ENCODE assay signal across 8 cellular contexts in the genomic region with DNA sequence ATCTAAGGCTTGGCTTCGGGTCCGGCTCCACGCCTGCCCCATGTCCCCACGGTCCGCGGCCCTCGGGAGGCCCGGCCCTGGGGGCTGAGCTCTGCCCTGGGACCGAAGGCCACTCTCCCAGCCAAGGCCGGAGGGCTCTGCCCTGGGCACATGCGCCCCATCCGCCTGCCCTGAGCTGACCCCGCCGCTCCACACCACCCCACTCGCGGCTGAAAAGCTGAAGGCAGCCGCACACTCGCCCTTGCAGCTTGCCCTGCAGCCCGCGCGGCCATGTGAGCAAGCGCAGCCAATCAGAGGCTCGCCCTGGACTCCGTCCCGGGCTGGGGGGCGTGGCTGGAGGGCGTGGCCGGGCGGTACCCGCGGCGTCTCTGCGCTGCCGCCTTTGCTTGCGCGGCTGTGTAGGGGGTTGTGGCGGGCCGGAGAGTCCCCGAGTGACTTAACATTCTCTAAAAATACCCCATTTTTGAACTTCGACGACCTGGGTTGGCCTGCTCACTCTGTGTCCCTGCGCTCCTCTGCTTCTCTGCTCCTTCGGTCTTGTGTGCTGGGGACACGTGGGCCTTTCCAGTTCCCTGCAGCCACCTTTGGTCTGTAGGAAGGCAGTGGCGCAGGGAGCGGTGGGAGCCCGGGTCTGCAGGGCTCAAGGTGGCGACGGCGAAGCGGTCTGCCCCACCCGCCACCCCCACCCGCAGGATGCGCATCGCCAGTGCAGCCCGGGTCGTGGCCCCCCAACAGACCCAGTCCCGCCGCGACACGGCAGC. TPM values are rescaled to one million over a fixed set of nuclear protein-coding genes. Genes with fewer than 3 reads are reported as not detected.
A peak's percentile ranks its signal among the peaks of the same experiment; 100 is the strongest.
DNase-seq lines count a peak whose midpoint lies in the region; ATAC-seq and TF ChIP-seq lines count a peak whose summit lies in the region.

No MANE protein-coding gene starts in this region.

- peak overlapping the region; percentile 57 for H3K27ac ChIP-seq in CD8-positive, alpha-beta T cell (ENCODE audit: low read depth, low read length)

- H3K27me3 Mint-ChIP-seq in CD8-positive, alpha-beta T cell (ENCODE audit: low read depth), result no peaks in the 10 kb centered on the region
- peaks cover 20% of the 10 kb centered on the region for H3K27me3 Mint-ChIP-seq in endothelial cell (ENCODE audit: unreplicated experiment)

- DNase-seq in CD8-positive, alpha-beta T cell, result peak; percentile 83 to 98 (median 96)
- DNase-seq in NOMO-1 (lab: John Stamatoyannopoulos, UW; ENCODE audit: unreplicated experiment in 2 of 2) (peak; percentile 77 to 89), endothelial cell (ENCODE audit: low spot score) (peak; percentile 88)
- DNase-seq in activated CD8-positive, alpha-beta memory T cell treated with anti-CD3 and anti-CD28 coated beads, Interleukin-2, amount 50 U/mL, for 1 hour (ENCODE audit: extremely low read depth), result peak; percentile 78
- DNase-seq in stimulated activated CD8-positive, alpha-beta memory T cell treated with anti-CD3 and anti-CD28 coated beads, Interleukin-4, amount 100 ng/mL, for 1 hour (ENCODE audit: low read depth in 2 of 2, low spot score in 1 of 2), result peak; percentile 90 to 94

- intact Hi-C loops in CD8-positive, alpha-beta T cell (cut with DNase I, micrococcal nuclease), result loop anchor here (1.0 to 2.0 kb wide), 5 partner anchors 9 to 149 kb away; partner anchors contain the start of genes DHRS7B (in 1 of the 2), MAP2K3 (in 1 of the 2), NATD1 (in 1 of the 2) and TMEM11 (in 1 of the 2)

- H3K9me3 Mint-ChIP-seq in CD8-positive, alpha-beta T cell, result no peaks in the 10 kb centered on the region
- no peaks in the 10 kb centered on the region for H3K9me3 Mint-ChIP-seq in endothelial cell (ENCODE audit: unreplicated experiment)

- ATAC-seq in CD8-positive, alpha-beta T cell, result peak; percentile 84
- ATAC-seq in GM19395 (IDR thresholded peaks at IDR 0.05; ENCODE audit: unreplicated experiment), result peak; percentile 93
- ATAC-seq in HG03520 (IDR thresholded peaks at IDR 0.05; ENCODE audit: unreplicated experiment), result peak; percentile 87

- peaks cover 37% of the 10 kb centered on the region for H3K4me1 ChIP-seq in CD8-positive, alpha-beta T cell (ENCODE audit: insufficient read depth, low read length)
- peaks cover 54% of the 10 kb centered on the region for H3K4me1 ChIP-seq in mononuclear cell (ENCODE audit: insufficient read depth, low read length)

- H3K4me1 Mint-ChIP-seq in CD8-positive, alpha-beta T cell (ENCODE audit: low read depth), result peaks cover 42% of the 10 kb centered on the region
- peaks cover 22% of the 10 kb centered on the region for H3K4me1 Mint-ChIP-seq in endothelial cell (ENCODE audit: unreplicated experiment)

- H3K27me3 ChIP-seq in CD8-positive, alpha-beta T cell (ENCODE audit: insufficient read depth, low read length), result no peaks in the 10 kb centered on the region
- no peaks in the 10 kb centered on the region for H3K27me3 ChIP-seq in mononuclear cell (ENCODE audit: insufficient read depth, low read length)

- no peaks in the 10 kb centered on the region for H3K9me3 ChIP-seq in CD8-positive, alpha-beta T cell (ENCODE audit: low read length)
- H3K9me3 ChIP-seq in mononuclear cell (ENCODE audit: low read depth, low read length), result no peaks in the 10 kb centered on the region

- H3K4me3 ChIP-seq in CD8-positive, alpha-beta T cell (ENCODE audit: low read depth, low read length), result peak overlapping the region; percentile 80
- peak overlapping the region; percentile 49 for H3K4me3 ChIP-seq in mononuclear cell (ENCODE audit: low read length)

- H3K4me3 Mint-ChIP-seq in CD8-positive, alpha-beta T cell, result peak overlapping the region; percentile 87
- peak overlapping the region; percentile 92 for H3K4me3 Mint-ChIP-seq in endothelial cell (ENCODE audit: unreplicated experiment)

- H3K36me3 Mint-ChIP-seq in CD8-positive, alpha-beta T cell, result no peaks in the 10 kb centered on the region
- H3K36me3 Mint-ChIP-seq in endothelial cell (ENCODE audit: low read depth, unreplicated experiment), result peaks cover 2% of the 10 kb centered on the region

- peak overlapping the region; percentile 90 for H3K27ac Mint-ChIP-seq in CD8-positive, alpha-beta T cell
- H3K27ac Mint-ChIP-seq in endothelial cell (ENCODE audit: unreplicated experiment), result no peak overlapping the region

- H3K36me3 ChIP-seq in CD8-positive, alpha-beta T cell (ENCODE audit: insufficient read depth, low read length), result no peaks in the 10 kb centered on the region

- POLR2A ChIA-PET in CD8-positive, alpha-beta T cell (lab: Charles Lee), result interaction anchor here (0.7 to 2.2 kb wide), 9 partner anchors 8 to 232 kb away, joined by 3 to 12 read pairs (median 5); partner anchors contain the start of genes NATD1, TMEM11 and USP22

- no peak for TF ChIP-seq CTCF in CD8-positive, alpha-beta T cell (IDR thresholded peaks at IDR 0.05)
- peak; percentile 23 for TF ChIP-seq CTCF in endothelial cell (IDR thresholded peaks at IDR 0.05; ENCODE audit: unreplicated experiment)

- CTCF ChIA-PET in CD8-positive, alpha-beta T cell (lab: Charles Lee), result interaction anchor here (0.6 to 5.5 kb wide), 10 partner anchors 13 to 237 kb away, joined by 3 to 41 read pairs (median 6); no protein-coding TSS in a partner anchor

RNA-seq across cellular contexts. Expression of gene MAP2K3, which starts 8.8 kb away (rescaled TPM):
- 10 to 100 TPM; 59.9 to 63.8 TPM for total RNA-seq in CD8-positive, alpha-beta T cell
- total RNA-seq in endothelial cell (ENCODE audit: unreplicated experiment) (65.8 TPM), mononuclear cell (57.4 TPM)

RNA-seq across cellular contexts. Expression of gene NATD1, which starts 22.5 kb away (rescaled TPM):
- total RNA-seq in CD8-positive, alpha-beta T cell, result 1 to 10 TPM; 6.3 to 6.6 TPM
- total RNA-seq in endothelial cell (ENCODE audit: unreplicated experiment), result 30.3 TPM
- 3.3 TPM for total RNA-seq in mononuclear cell

Comparison
In these comparisons a context has a peak if more than half of its experiments do, and no peak if none do; other contexts are left out.
1. Peak in every context shown above with its lines: DNase-seq, ATAC-seq, H3K4me3 ChIP-seq and H3K27ac ChIP-seq.